ENCODE assay signal across 8 cellular contexts in the genomic region with DNA sequence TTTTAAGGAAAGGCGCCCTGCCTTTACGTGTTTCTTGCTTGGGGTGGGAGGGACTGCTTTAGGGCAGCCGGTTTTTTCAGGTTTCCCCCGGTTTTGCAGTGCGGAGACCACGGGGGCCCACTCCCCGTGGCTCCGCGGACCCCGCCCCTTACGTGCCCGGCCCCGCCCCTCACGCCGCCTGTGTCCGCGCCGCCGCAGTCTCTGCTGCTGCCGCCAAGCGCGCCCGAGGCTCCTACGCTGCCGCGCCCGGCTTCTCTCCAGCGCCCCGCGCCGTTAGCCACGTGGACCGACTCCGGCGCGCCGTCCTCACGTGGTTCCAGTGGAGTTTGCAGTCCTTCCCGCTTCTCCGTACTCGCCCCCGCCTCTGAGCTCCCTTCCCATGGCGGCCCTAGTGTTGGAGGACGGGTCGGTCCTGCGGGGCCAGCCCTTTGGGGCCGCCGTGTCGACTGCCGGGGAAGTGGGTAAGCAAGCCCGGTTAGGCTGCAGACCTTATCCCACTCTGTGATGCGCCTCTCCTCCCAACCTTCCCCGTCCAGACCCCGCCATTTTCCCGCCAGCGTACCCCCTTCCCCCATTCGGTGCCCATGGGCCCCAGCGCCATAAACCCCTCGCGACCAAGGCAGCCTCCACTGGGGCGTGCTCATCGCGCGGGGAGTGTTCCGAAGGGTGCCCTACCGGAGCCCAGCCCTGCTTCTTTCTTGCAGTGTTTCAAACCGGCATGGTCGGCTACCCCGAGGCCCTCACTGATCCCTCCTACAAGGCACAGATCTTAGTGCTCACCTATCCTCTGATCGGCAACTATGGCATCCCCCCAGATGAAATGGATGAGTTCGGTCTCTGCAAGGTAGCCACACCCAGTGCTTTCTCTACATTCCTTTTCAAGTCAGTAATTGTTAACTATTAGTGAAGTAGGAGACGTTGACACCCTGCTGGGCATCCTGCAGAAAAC. TPM values are rescaled to one million over a fixed set of nuclear protein-coding genes. Genes with fewer than 3 reads are reported as not detected.
DNase-seq lines count a peak whose midpoint lies in the region; ATAC-seq and TF ChIP-seq lines count a peak whose summit lies in the region.

A gene (plus strand): TSS at position 197 of the 949 bp plus-strand sequence. CDS start 183 bp downstream, at position 380.

- H3K4me1 ChIP-seq in fibroblast of lung (ENCODE audit: control insufficient read depth, extremely low read depth, insufficient read depth, low read length) = peaks cover 10% of the 10 kb centered on the region

- no peaks in the 10 kb centered on the region for H3K27me3 Mint-ChIP-seq in natural killer cell (ENCODE audit: low read depth in 2 of 2)

- H3K9me3 ChIP-seq in KOPT-K1 (ENCODE audit: insufficient read depth, low read length, poor library complexity, severe bottlenecking) = no peaks in the 10 kb centered on the region
- no peaks in the 10 kb centered on the region for H3K9me3 ChIP-seq in fibroblast of lung (ENCODE audit: control insufficient read depth, insufficient read depth, low read depth, low read length)

- H2AFZ ChIP-seq in fibroblast of lung (ENCODE audit: low read length) = peak within 1 kb of the TSS; percentile 91

- intact Hi-C loops in natural killer cell (cut with micrococcal nuclease) = no loop called here

- peak within 1 kb of the TSS; percentile 77 to 90 for H3K27ac Mint-ChIP-seq in natural killer cell

- peak within 1 kb of the TSS; percentile 79 for H3K9ac ChIP-seq in fibroblast of lung (ENCODE audit: insufficient read depth, low read length)

- H3K27me3 ChIP-seq in fibroblast of lung (ENCODE audit: control insufficient read depth, insufficient read depth, low read length) = no peaks in the 10 kb centered on the region

- peak within 1 kb of the TSS; percentile 90 for H3K4me3 Mint-ChIP-seq in natural killer cell

- no peaks in the 10 kb centered on the region for H3K9me3 Mint-ChIP-seq in natural killer cell

- H3K36me3 ChIP-seq in KOPT-K1 (ENCODE audit: insufficient read depth, low read length) = peaks cover 63% of the 10 kb centered on the region
- peaks cover 8% of the 10 kb centered on the region for H3K36me3 ChIP-seq in fibroblast of lung (ENCODE audit: control insufficient read depth, insufficient read depth, low read length)

- peak; percentile 65 for DNase-seq in DMS79 (lab: John Stamatoyannopoulos, UW)
- DNase-seq in RPMI8226 = peak; percentile 94
- DNase-seq in activated T-helper 1 cell treated with anti-CD3 and anti-CD28 coated beads, Interleukin-2, amount 50 U/mL, for 16 hours (ENCODE audit: low read depth in 1 of 2, low spot score in 1 of 2) = peak; percentile 72 to 82
- DNase-seq in fibroblast of lung (ENCODE audit: low read depth in 2 of 2) = peak; percentile 80 to 85
- peak; percentile 76 for DNase-seq in natural killer cell
- DNase-seq in stimulated activated naive CD4-positive, alpha-beta T cell treated with Interleukin-2 at 50 U/mL for 16 hours (lab: John Stamatoyannopoulos, UW) = peak; percentile 87

- peaks cover 13% of the 10 kb centered on the region for H3K79me2 ChIP-seq in fibroblast of lung (ENCODE audit: control insufficient read depth, insufficient read depth, low read length)

- H3K4me3 ChIP-seq in fibroblast of lung (replicated peaks in 1 of 4; ENCODE audit: control extremely low read depth in 1 of 4, insufficient read depth in 1 of 4, low read depth in 3 of 4, low read length in 4 of 4) = peak within 1 kb of the TSS; percentile 59 to 87 (median 74)

- H4K20me1 ChIP-seq in fibroblast of lung (ENCODE audit: control insufficient read depth, extremely low read depth, insufficient read depth, low read length) = no peaks in the 10 kb centered on the region

- peak; percentile 74 for ATAC-seq in GM21723 (IDR thresholded peaks at IDR 0.05; ENCODE audit: unreplicated experiment)
- ATAC-seq in natural killer cell = peak; percentile 82 to 88 (median 83)

- peak within 1 kb of the TSS; percentile 87 for H3K27ac ChIP-seq in KOPT-K1 (ENCODE audit: low read depth, low read length, poor library complexity, severe bottlenecking)
- H3K27ac ChIP-seq in fibroblast of lung (ENCODE audit: insufficient read depth, low read length) = peak within 1 kb of the TSS; percentile 89

- peak within 1 kb of the TSS; percentile 95 for H3K4me2 ChIP-seq in fibroblast of lung (ENCODE audit: extremely low read depth, insufficient read depth, low read length)

- TF ChIP-seq CTCF in fibroblast of lung (conservative IDR thresholded peaks at IDR 0.05 in 1 of 2, IDR thresholded peaks at IDR 0.05 in 1 of 2; ENCODE audit: low read depth in 1 of 2, low read length in 2 of 2) = peak in 1 of 2 donors; percentile 5
- TF ChIP-seq CTCF in natural killer cell (IDR thresholded peaks at IDR 0.05) = no peak

- H3K4me1 Mint-ChIP-seq in natural killer cell = peaks cover 32 to 43% of the 10 kb centered on the region in 2 donors

- H3K36me3 Mint-ChIP-seq in natural killer cell = no peaks in the 10 kb centered on the region

RNA-seq across cellular contexts. Expression of the gene that starts here (rescaled TPM):
- total RNA-seq in fibroblast of lung (32.0 and 33.1 TPM in 2 replicates), natural killer cell (10 to 100 TPM; 21.8 to 26.6 (median 24.0) TPM)
- polyA plus RNA-seq in fibroblast of lung = 11.9 and 21.5 TPM in 2 replicates
- 21.1 and 38.1 TPM in 2 replicates for polyA plus RNA-seq in fibroblast of lung (2012)
- 263 and 560 TPM in 2 replicates for polyA minus RNA-seq in fibroblast of lung (ENCODE audit: low replicate concordance)

Comparison
In these comparisons a context has a peak if more than half of its experiments do, and no peak if none do; other contexts are left out.
1. Peak in every context shown above with its lines: DNase-seq, ATAC-seq, H3K4me3 ChIP-seq and H3K27ac ChIP-seq.